Comparison of ENCODE assay signal across 9 cellular contexts in the genomic region with DNA sequence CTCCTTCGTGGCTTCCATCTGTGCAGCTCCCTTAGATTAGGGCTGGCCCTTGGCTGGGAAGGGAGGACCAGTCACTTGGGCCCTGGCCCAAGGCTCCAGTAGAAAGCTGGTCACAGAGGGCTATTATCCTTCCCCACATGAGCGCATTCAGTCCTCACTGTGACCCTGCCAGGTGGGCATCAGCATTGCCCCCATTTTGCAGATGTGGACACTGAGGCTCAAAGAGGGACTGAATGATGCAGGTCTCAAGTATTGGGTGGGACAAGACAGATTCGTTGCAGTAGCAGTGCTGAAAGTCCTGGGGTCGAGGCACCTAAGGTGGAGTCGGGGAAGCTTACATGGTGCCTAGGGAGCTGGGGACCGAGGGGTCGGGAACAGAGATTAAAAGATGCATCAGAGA.
"Had no signal": no experiment of that assay in that cellular context is flagged by ENCODE, and none has a peak within 500 bp of the region (broad histone marks: within the 10 kb centered on the region; RNA-seq: fewer than 3 reads in every experiment).

No MANE protein-coding gene starts in this region.

- H3K4me2 ChIP-seq: SK-N-SH had no signal

- DNase-seq: NCI-H1105 treated with DMSO at 0.1 percent for 48 hours, NCI-H1694 treated with DMSO at 0.1 percent for 48 hours, NCI-H1930, NCI-H2227 treated with DMSO at 0.1 percent for 48 hours, NCI-H524, NCI-H774, SK-N-SH, T-helper 1 cell had no signal

- H3K9ac ChIP-seq: SK-N-SH had no signal

- H3K27ac ChIP-seq: RWPE1 had no signal

- H3K9me2 ChIP-seq: SK-N-SH had no signal

- H3K9me3 ChIP-seq: SK-N-SH had no signal
